Comparison of ENCODE assay signal across 8 cellular contexts in the genomic region with DNA sequence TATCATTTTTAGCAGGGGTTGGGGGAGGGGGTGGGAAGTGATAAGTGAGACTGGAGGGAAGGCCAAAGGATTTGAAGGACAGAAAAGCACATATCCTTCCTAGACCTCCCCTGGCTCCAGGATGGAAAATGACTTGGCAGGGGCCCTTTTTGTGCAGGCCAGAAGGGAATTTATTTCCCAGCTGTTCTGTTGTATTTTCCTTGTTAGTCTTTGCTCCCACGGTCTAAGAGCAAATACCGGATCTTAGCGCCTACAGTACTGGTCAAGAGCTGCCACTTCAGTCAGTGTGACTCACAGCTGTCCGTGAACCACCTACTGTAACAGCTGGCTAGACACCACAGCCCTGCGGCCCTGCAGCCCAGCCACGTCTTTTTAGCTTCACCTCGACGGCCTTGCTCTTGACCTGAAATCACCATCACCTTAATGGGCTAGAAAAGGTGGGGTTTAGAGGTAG. TPM values are rescaled to one million over a fixed set of nuclear protein-coding genes. Genes with fewer than 3 reads are reported as not detected.
DNase-seq lines count a peak whose midpoint lies in the region; ATAC-seq, FAIRE-seq and TF ChIP-seq lines count a peak whose summit lies in the region.

No MANE protein-coding gene starts in this region.

- dilution Hi-C loops in keratinocyte (cut with MboI; ENCODE audit: extremely low pct_ligation_motif_present, low sequenced_read_pairs): no loop called here

- H3K36me3 Mint-ChIP-seq in nephron progenitor cell (ENCODE audit: low read depth) (no peaks in the 10 kb centered on the region), CD14-positive monocyte (no peaks in the 10 kb centered on the region)

- peak overlapping the region; percentile 50 for H3K4me2 ChIP-seq in keratinocyte (ENCODE audit: control insufficient read depth, extremely low read depth, insufficient read depth, low read depth, low read length)

- H3K27ac ChIP-seq in ascending aorta: peak overlapping the region; percentile 31 to 79
- peak overlapping the region; percentile 95 for H3K27ac ChIP-seq in keratinocyte (ENCODE audit: control insufficient read depth, insufficient read depth, low read length)
- H3K27ac ChIP-seq in thymus (ENCODE audit: low read depth): peak overlapping the region; percentile 78

- TF ChIP-seq CTCF in LNCaP clone FGC (IDR thresholded peaks at IDR 0.05; ENCODE audit: control insufficient read depth, extremely low read depth, insufficient read depth) (no peak), ascending aorta (IDR thresholded peaks at IDR 0.05) (peak in 1 of 3 experiments; percentile 17), keratinocyte (optimal IDR thresholded peaks at IDR 0.05 in 1 of 3, IDR thresholded peaks at IDR 0.05 in 1 of 3, conservative IDR thresholded peaks at IDR 0.05 in 1 of 3; ENCODE audit: extremely low read depth in 1 of 3, insufficient read depth in 2 of 3, low read length in 3 of 3) (no peak), nephron progenitor cell (IDR thresholded peaks at IDR 0.05) (no peak), CD14-positive monocyte (IDR thresholded peaks at IDR 0.05) (no peak)

- H3K4me1 ChIP-seq in ascending aorta: peaks cover 14 to 30% of the 10 kb centered on the region in 2 donors
- peaks cover 34% of the 10 kb centered on the region for H3K4me1 ChIP-seq in keratinocyte (ENCODE audit: control insufficient read depth, extremely low read depth, insufficient read depth, low read length)
- H3K4me1 ChIP-seq in thymus (ENCODE audit: control insufficient read depth, insufficient read depth, low read length): no peaks in the 10 kb centered on the region

- H3K27ac Mint-ChIP-seq in nephron progenitor cell (no peak overlapping the region), CD14-positive monocyte (no peak overlapping the region)

- ATAC-seq in GM18517 (IDR thresholded peaks at IDR 0.05; ENCODE audit: unreplicated experiment): no peak
- ATAC-seq in GM19467 (IDR thresholded peaks at IDR 0.05; ENCODE audit: unreplicated experiment): no peak

- H3K27me3 Mint-ChIP-seq in nephron progenitor cell (ENCODE audit: low read depth, poor library complexity) (peaks cover 24% of the 10 kb centered on the region), CD14-positive monocyte (ENCODE audit: low read depth in 3 of 3) (peaks cover 9 to 19% (median 11%) of the 10 kb centered on the region in 3 donors)

- intact Hi-C loops in ascending aorta (cut with DNase I) (loop anchor here (1.0 to 5.0 kb wide), 4 partner anchors 15 to 60 kb away; no protein-coding TSS in a partner anchor), CD14-positive monocyte (cut with micrococcal nuclease) (no loop called here)

- H3K27me3 ChIP-seq in ascending aorta: no peaks in the 10 kb centered on the region
- H3K27me3 ChIP-seq in keratinocyte (ENCODE audit: control insufficient read depth, extremely low read depth, insufficient read depth, low read length): no peaks in the 10 kb centered on the region
- no peaks in the 10 kb centered on the region for H3K27me3 ChIP-seq in thymus (ENCODE audit: control insufficient read depth, insufficient read depth)

- H2AFZ ChIP-seq in keratinocyte (ENCODE audit: control insufficient read depth, low read length): no peak overlapping the region

- H3K4me1 Mint-ChIP-seq in nephron progenitor cell: peaks cover 34% of the 10 kb centered on the region
- no peaks in the 10 kb centered on the region for H3K4me1 Mint-ChIP-seq in CD14-positive monocyte

- 90% methylated on average over 8 of the region's 8 CpGs for WGBS in thymus

- H3K9me3 ChIP-seq in ascending aorta: no peaks in the 10 kb centered on the region
- H3K9me3 ChIP-seq in keratinocyte (ENCODE audit: control insufficient read depth, low read depth, low read length): no peaks in the 10 kb centered on the region
- no peaks in the 10 kb centered on the region for H3K9me3 ChIP-seq in thymus (ENCODE audit: control insufficient read depth)

- H3K9me3 Mint-ChIP-seq in nephron progenitor cell (no peaks in the 10 kb centered on the region), CD14-positive monocyte (no peaks in the 10 kb centered on the region)

- H3K4me3 ChIP-seq in LNCaP clone FGC (ENCODE audit: low read depth, low read length) (no peak overlapping the region), ascending aorta (no peak overlapping the region), keratinocyte (ENCODE audit: control insufficient read depth in 2 of 3, extremely low read depth in 1 of 3, insufficient read depth in 2 of 3, low read depth in 1 of 3, low read length in 3 of 3) (no peak overlapping the region), thymus (ENCODE audit: low read length) (no peak overlapping the region)

- H3K4me3 Mint-ChIP-seq in nephron progenitor cell (no peak overlapping the region), CD14-positive monocyte (peak overlapping the region in 1 of 2 donors; percentile 20)

- H3K36me3 ChIP-seq in ascending aorta: no peaks in the 10 kb centered on the region
- no peaks in the 10 kb centered on the region for H3K36me3 ChIP-seq in keratinocyte (ENCODE audit: control insufficient read depth in 2 of 2, extremely low read depth in 1 of 2, insufficient read depth in 2 of 2, low read length in 2 of 2)
- no peaks in the 10 kb centered on the region for H3K36me3 ChIP-seq in thymus (ENCODE audit: control insufficient read depth, insufficient read depth)

- H3K79me2 ChIP-seq in keratinocyte (ENCODE audit: control insufficient read depth, insufficient read depth, low read length): no peaks in the 10 kb centered on the region

- no peak for FAIRE-seq in keratinocyte (lab: Jason Lieb, UNC)

- H3K9me1 ChIP-seq in keratinocyte (ENCODE audit: control insufficient read depth, extremely low read depth, insufficient read depth, low read length): no peaks in the 10 kb centered on the region

- no peaks in the 10 kb centered on the region for H4K20me1 ChIP-seq in keratinocyte (ENCODE audit: control insufficient read depth, extremely low read depth, insufficient read depth, low read length)

- H3K9ac ChIP-seq in keratinocyte (ENCODE audit: control insufficient read depth, extremely low read depth, insufficient read depth, low read length): peak overlapping the region; percentile 75

- DNase-seq in LNCaP clone FGC (ENCODE audit: low read depth) (peak; percentile 40), ascending aorta (ENCODE audit: low spot score in 2 of 2) (peak in 1 of 2 donors; percentile 89), keratinocyte (ENCODE audit: low read depth, low spot score) (no peak), nephron progenitor cell (no peak), CD14-positive monocyte (ENCODE audit: low spot score) (no peak)

RNA-seq across cellular contexts. Expression of gene ERRFI1, which starts 51.0 kb away (rescaled TPM):
- total RNA-seq in ascending aorta: 59.7 TPM
- 75.7 to 130 TPM (median 97.0 TPM) in 3 replicates for polyA plus RNA-seq in keratinocyte
- polyA plus RNA-seq in keratinocyte (2011; ENCODE audit: low read depth): 39.7 TPM
- 58.1 and 97.0 TPM in 2 replicates for polyA plus RNA-seq in keratinocyte (2011; cell fraction: cytosol; rRNA removed)
- 132 and 155 TPM in 2 replicates for polyA plus RNA-seq in keratinocyte (2011; cell fraction: nucleus; rRNA removed)
- 42.8 and 92.9 TPM in 2 replicates for polyA plus RNA-seq in keratinocyte (2012; ENCODE audit: low replicate concordance)
- 17.4 to 68.3 TPM (median 50.7 TPM) in 3 replicates for polyA minus RNA-seq in keratinocyte
- polyA minus RNA-seq in keratinocyte (2011; cell fraction: cytosol; rRNA and poly(A)+ RNA removed): 31.5 TPM
- polyA minus RNA-seq in keratinocyte (2011; cell fraction: nucleus; rRNA and poly(A)+ RNA removed): 40.3 and 72.9 TPM in 2 replicates
- polyA plus RNA-seq in thymus: 75.0 TPM
- polyA plus RNA-seq in CD14-positive monocyte: under 1 TPM; 0.08 to 0.28 TPM

Comparison
In these comparisons a context has a peak if more than half of its experiments do, and no peak if none do; other contexts are left out.
1. RNA of gene ERRFI1, which starts 51.0 kb away (polyA plus RNA-seq): 39.7 to 155 TPM in keratinocyte and 75.0 TPM in thymus (single experiment); 0.08 to 0.28 TPM in CD14-positive monocyte; every median in the first group is over 10 times any median in the second.
2. Peak in every context shown above with its lines, with median percentiles within 50 percentile points of each other: H3K27ac ChIP-seq.